19 cellular contexts compared by ENCODE assay signal in genomic region chr12:6998708-6999451, GRCh38. TPM values are rescaled to one million over a fixed set of nuclear protein-coding genes. Genes with fewer than 3 reads are reported as not detected.
DNase-seq lines count a peak whose midpoint lies in the region; ATAC-seq, FAIRE-seq and TF ChIP-seq lines count a peak whose summit lies in the region.
"Had no signal": no experiment of that assay in that cellular context is flagged by ENCODE, and none has a peak within 500 bp of the region (broad histone marks: within the 10 kb centered on the region; RNA-seq: fewer than 3 reads in every experiment).

No MANE protein-coding gene starts in this region.

- ATAC-seq in Right ventricle myocardium inferior: peak; percentile 76
- no peak for ATAC-seq in right cardiac atrium
- ATAC-seq: naive thymus-derived CD4-positive, alpha-beta T cell; T-helper 17 cell had no signal

- DNase-seq in Right ventricle myocardium inferior (ENCODE audit: missing footprints): no peak
- DNase-seq in right cardiac atrium: no peak
- DNase-seq in bronchial epithelial cell (ENCODE audit: low read depth): peak; percentile 73
- DNase-seq in kidney tubule cell (ENCODE audit: low spot score): peak; percentile 80
- DNase-seq in type B pancreatic cell (ENCODE audit: extremely low spot score, unreplicated experiment): no peak
- DNase-seq in SHP77 (lab: John Stamatoyannopoulos, UW): no peak
- no peak for DNase-seq in chondrocyte (ENCODE audit: low spot score)
- no peak for DNase-seq in tibial artery
- DNase-seq: activated naive CD4-positive, alpha-beta T cell; effector memory CD4-positive, alpha-beta T cell; naive thymus-derived CD4-positive, alpha-beta T cell; NCI-H1694; NCI-H524; T-helper 17 cell had no signal

- H3K27ac Mint-ChIP-seq in type B pancreatic cell: peak overlapping the region; percentile 77
- no peak overlapping the region for H3K27ac Mint-ChIP-seq in chondrocyte (ENCODE audit: unreplicated experiment)
- H3K27ac Mint-ChIP-seq: progenitor cell of endocrine pancreas, T-helper 17 cell had no signal

- H3K27me3 ChIP-seq in right cardiac atrium (ENCODE audit: control insufficient read depth, insufficient read depth): no peaks in the 10 kb centered on the region
- H3K27me3 ChIP-seq in bronchial epithelial cell (ENCODE audit: control insufficient read depth, insufficient read depth, low read length): no peaks in the 10 kb centered on the region
- no peaks in the 10 kb centered on the region for H3K27me3 ChIP-seq in tibial artery

- H3K9me3 Mint-ChIP-seq in type B pancreatic cell (no peaks in the 10 kb centered on the region), chondrocyte (ENCODE audit: low read depth) (no peaks in the 10 kb centered on the region)
- H3K9me3 Mint-ChIP-seq: brain; naive thymus-derived CD4-positive, alpha-beta T cell had no signal

- TF ChIP-seq CTCF in bronchial epithelial cell (IDR thresholded peaks at IDR 0.05; ENCODE audit: insufficient read depth, low read length, severe bottlenecking) (no peak), type B pancreatic cell (conservative IDR thresholded peaks at IDR 0.05) (no peak), chondrocyte (IDR thresholded peaks at IDR 0.05) (no peak), tibial artery (IDR thresholded peaks at IDR 0.05) (no peak)

- H3K4me3 ChIP-seq in right cardiac atrium (ENCODE audit: low read length): no peak overlapping the region
- H3K4me3 ChIP-seq in bronchial epithelial cell (ENCODE audit: low read depth, low read length): no peak overlapping the region
- H3K4me3 ChIP-seq in tibial artery: no peak overlapping the region

- H3K36me3 Mint-ChIP-seq in type B pancreatic cell (peaks cover 35% of the 10 kb centered on the region), chondrocyte (ENCODE audit: low read depth) (peaks cover 8% of the 10 kb centered on the region)

- FAIRE-seq in bronchial epithelial cell (lab: Jason Lieb, UNC): peak; percentile 60
- FAIRE-seq: G401.6, islet of Langerhans, RCC 7860 had no signal

- H3K4me3 Mint-ChIP-seq in type B pancreatic cell (no peak overlapping the region), chondrocyte (ENCODE audit: unreplicated experiment) (no peak overlapping the region)
- H3K4me3 Mint-ChIP-seq: brain; naive thymus-derived CD4-positive, alpha-beta T cell; T-helper 17 cell had no signal

- H3K27me3 Mint-ChIP-seq in type B pancreatic cell: no peaks in the 10 kb centered on the region
- H3K27me3 Mint-ChIP-seq in chondrocyte (ENCODE audit: low read depth): no peaks in the 10 kb centered on the region
- H3K27me3 Mint-ChIP-seq: brain; naive thymus-derived CD4-positive, alpha-beta T cell; progenitor cell of endocrine pancreas; T-helper 17 cell had no signal

- H3K4me1 Mint-ChIP-seq in type B pancreatic cell (ENCODE audit: unreplicated experiment): no peaks in the 10 kb centered on the region
- peaks cover 3% of the 10 kb centered on the region for H3K4me1 Mint-ChIP-seq in chondrocyte (ENCODE audit: low read depth)
- H3K4me1 Mint-ChIP-seq: brain had no signal

- H3K9me3 ChIP-seq in right cardiac atrium (ENCODE audit: control insufficient read depth, low read length) (no peaks in the 10 kb centered on the region), tibial artery (no peaks in the 10 kb centered on the region)

- H3K36me3 ChIP-seq in bronchial epithelial cell (ENCODE audit: control insufficient read depth, insufficient read depth, low read length): peaks cover 1% of the 10 kb centered on the region
- H3K36me3 ChIP-seq in tibial artery: peaks cover 7 to 45% (median 25%) of the 10 kb centered on the region in 3 donors

- intact Hi-C loops in Right ventricle myocardium inferior (cut with DNase I) (no loop called here), right cardiac atrium (cut with DNase I) (no loop called here), tibial artery (cut with DNase I; ENCODE audit: low total_unique reads) (no loop called here)

- H3K4me1 ChIP-seq in right cardiac atrium (ENCODE audit: control insufficient read depth, insufficient read depth, low read length): no peaks in the 10 kb centered on the region
- no peaks in the 10 kb centered on the region for H3K4me1 ChIP-seq in tibial artery

- H3K27ac ChIP-seq in right cardiac atrium (ENCODE audit: low read length): no peak overlapping the region
- no peak overlapping the region for H3K27ac ChIP-seq in tibial artery

RNA-seq across cellular contexts. Expression of gene LPCAT3, which starts 19.4 kb away (rescaled TPM):
- total RNA-seq in Right ventricle myocardium inferior: 54.7 TPM
- total RNA-seq in right cardiac atrium: 10 to 100 TPM; 14.0 to 22.2 (median 19.2) TPM
- polyA plus RNA-seq in right cardiac atrium: 17.8 TPM
- total RNA-seq in bronchial epithelial cell: 7.9 and 13.3 TPM in 2 replicates
- total RNA-seq in type B pancreatic cell (ENCODE audit: low replicate concordance): 34.4 and 79.0 TPM in 2 replicates
- 18.8 to 22.1 TPM (median 19.4 TPM) in 3 replicates for total RNA-seq in chondrocyte

RNA-seq across cellular contexts. Expression of gene EMG1, which starts 28.2 kb away (rescaled TPM):
- total RNA-seq in Right ventricle myocardium inferior: 42.9 TPM
- 10 to 100 TPM; 33.7 to 40.2 (median 38.1) TPM for total RNA-seq in right cardiac atrium
- 26.0 TPM for polyA plus RNA-seq in right cardiac atrium
- total RNA-seq in bronchial epithelial cell: 68.2 and 68.4 TPM in 2 replicates
- total RNA-seq in type B pancreatic cell (ENCODE audit: low replicate concordance): 46.5 and 108 TPM in 2 replicates
- 25.0 to 35.1 TPM (median 26.5 TPM) in 3 replicates for total RNA-seq in chondrocyte

RNA-seq across cellular contexts. Expression of gene PHB2, which starts 28.4 kb away (rescaled TPM):
- 149 TPM for total RNA-seq in Right ventricle myocardium inferior
- total RNA-seq in right cardiac atrium: 100 to 1,000 TPM; 137 to 159 (median 142) TPM
- polyA plus RNA-seq in right cardiac atrium: 127 TPM
- 83.7 and 189 TPM in 2 replicates for total RNA-seq in bronchial epithelial cell
- total RNA-seq in type B pancreatic cell (ENCODE audit: low replicate concordance): 252 and 377 TPM in 2 replicates
- total RNA-seq in chondrocyte: 129 to 135 TPM (median 129 TPM) in 3 replicates

RNA-seq across cellular contexts. Expression of gene PTPN6, which starts 47.7 kb away (rescaled TPM):
- total RNA-seq in Right ventricle myocardium inferior: 9.1 TPM
- total RNA-seq in right cardiac atrium: 10 to 100 TPM in 2 of 4 donors, 1 to 10 TPM in 2; 7.7 to 12.1 (median 9.3) TPM
- polyA plus RNA-seq in right cardiac atrium: 5.9 TPM
- 10.9 and 12.4 TPM in 2 replicates for total RNA-seq in bronchial epithelial cell
- total RNA-seq in type B pancreatic cell (ENCODE audit: low replicate concordance): 15.6 and 61.0 TPM in 2 replicates
- 0.51 to 0.65 TPM in 2 of 3 replicates, not detected in the other for total RNA-seq in chondrocyte

RNA-seq across cellular contexts. Expression of gene C12orf57, which starts 55.1 kb away (rescaled TPM):
- total RNA-seq in Right ventricle myocardium inferior (250 TPM), right cardiac atrium (100 to 1,000 TPM; 262 to 339 (median 272) TPM), bronchial epithelial cell (92.2 and 161 TPM in 2 replicates), type B pancreatic cell (ENCODE audit: low replicate concordance) (220 and 275 TPM in 2 replicates), chondrocyte (230 to 244 TPM (median 233 TPM) in 3 replicates)
- 441 TPM for polyA plus RNA-seq in right cardiac atrium

Comparison
In these comparisons a context has a peak if more than half of its experiments do, and no peak if none do; other contexts are left out.
1. DNase-seq: peak in bronchial epithelial cell (single experiment) and kidney tubule cell (single experiment); none in Right ventricle myocardium inferior (single experiment), right cardiac atrium (0 of 3), type B pancreatic cell (single experiment), SHP77 (0 of 2), chondrocyte (single experiment) and tibial artery (0 of 2).